Comparison of ENCODE assay signal across 37 cellular contexts in the genomic region with DNA sequence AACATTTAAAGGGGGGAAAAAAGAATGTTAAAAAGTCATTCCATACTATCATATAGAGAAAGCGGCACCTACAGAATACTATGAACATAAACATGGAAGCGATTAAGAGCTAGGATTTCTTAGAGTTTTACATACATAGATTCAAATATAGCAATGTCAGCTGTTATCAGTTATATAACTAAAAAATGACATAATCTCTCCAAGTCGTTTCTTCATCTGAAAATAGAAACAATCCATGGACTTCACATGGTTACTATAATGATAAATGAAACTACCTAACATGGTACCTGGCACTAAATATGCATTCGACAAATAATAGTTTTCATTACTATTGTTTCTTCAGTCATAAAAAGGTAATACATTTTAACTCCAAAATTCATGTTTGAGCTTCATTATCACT. TPM values are rescaled to one million over a fixed set of nuclear protein-coding genes. Genes with fewer than 3 reads are reported as not detected.
DNase-seq lines count a peak whose midpoint lies in the region; ATAC-seq, FAIRE-seq and TF ChIP-seq lines count a peak whose summit lies in the region.
"Had no signal": no experiment of that assay in that cellular context is flagged by ENCODE, and none has a peak within 500 bp of the region (broad histone marks: within the 10 kb centered on the region; RNA-seq: fewer than 3 reads in every experiment).

No MANE protein-coding gene starts in this region.

- H2BK120ac ChIP-seq in mesenchymal stem cell (ENCODE audit: low read depth, low read length) = no peak overlapping the region

- H3K79me2 ChIP-seq in K562 (ENCODE audit: control insufficient read depth, insufficient read depth, low read length) = peaks cover 81% of the 10 kb centered on the region

- H3K9ac ChIP-seq in K562 (ENCODE audit: insufficient read depth in 1 of 2, low read depth in 2 of 2, low read length in 2 of 2) (0 out of 4 replicates have a peak overlapping the region, but pooled peaks of 1 of the 2 experiments have one; percentile 18), mesenchymal stem cell (ENCODE audit: low read length) (peak overlapping the region; percentile 55)

- H3K27me3 Mint-ChIP-seq in natural killer cell (ENCODE audit: low read depth in 2 of 2) = no peaks in the 10 kb centered on the region
- H3K27me3 Mint-ChIP-seq in natural killer cell treated with Interleukin-12 subunit alpha and Interleukin-12 subunit beta and Interleukin-15 and Interleukin-18, amount 100 ng/mL, for 72 hours = no peaks in the 10 kb centered on the region
- H3K27me3 Mint-ChIP-seq in activated naive CD4-positive, alpha-beta T cell treated with anti-CD3 and anti-CD28 coated beads, Interleukin-2, amount 10 ng/mL, durations not matched to agents 7 days and 5 days = peaks cover 4% of the 10 kb centered on the region
- H3K27me3 Mint-ChIP-seq: B cell; CD8-positive, alpha-beta memory T cell; stimulated activated naive CD8-positive, alpha-beta T cell treated with anti-CD3 and anti-CD28 coated beads, Interleukin-15, Interleukin-2, amounts not matched to agents 100 ng/mL and 50 ng/mL, for 24 hours had no signal

- no peak overlapping the region for H2BK15ac ChIP-seq in mesenchymal stem cell (ENCODE audit: low read depth, poor library complexity, severe bottlenecking)

- WGBS in K562 (ENCODE audit: insufficient coverage, low coverage, missing lambda C conversion rate) = 71% methylated on average over 4 of the region's 4 CpGs
- 93% methylated on average over 2 of the region's 4 CpGs for WGBS in mesenchymal stem cell

- ATAC-seq in natural killer cell (no peak), K562 (no peak)
- no peak for ATAC-seq in natural killer cell treated with Interleukin-12 subunit alpha and Interleukin-12 subunit beta and Interleukin-15 and Interleukin-18, amount 100 ng/mL, for 72 hours
- ATAC-seq: gastroesophageal sphincter, lower lobe of right lung, pancreas, WTC11 had no signal

- no peak overlapping the region for H3K14ac ChIP-seq in mesenchymal stem cell (ENCODE audit: low read length in 2 of 2)

- H3K36me3 Mint-ChIP-seq in natural killer cell = no peaks in the 10 kb centered on the region
- no peaks in the 10 kb centered on the region for H3K36me3 Mint-ChIP-seq in natural killer cell treated with Interleukin-12 subunit alpha and Interleukin-12 subunit beta and Interleukin-15 and Interleukin-18, amount 100 ng/mL, for 72 hours
- peaks cover 26% of the 10 kb centered on the region for H3K36me3 Mint-ChIP-seq in activated naive CD4-positive, alpha-beta T cell treated with anti-CD3 and anti-CD28 coated beads, Interleukin-2, amount 10 ng/mL, durations not matched to agents 7 days and 5 days

- H3K4me1 ChIP-seq in K562 (replicated peaks in 1 of 2; ENCODE audit: control insufficient read depth in 2 of 2, insufficient read depth in 2 of 2, low read length in 2 of 2) = peaks cover 12 to 13% of the 10 kb centered on the region in 2 experiments; a peak in 4 of 5 replicates
- peaks cover 9% of the 10 kb centered on the region for H3K4me1 ChIP-seq in mesenchymal stem cell (ENCODE audit: control insufficient read depth, insufficient read depth, low read depth, low read length)

- H4K91ac ChIP-seq in mesenchymal stem cell (ENCODE audit: low read length) = no peak overlapping the region

- no peak overlapping the region for H2AFZ ChIP-seq in K562 (ENCODE audit: low read depth, low read length)
- H2AFZ ChIP-seq in mesenchymal stem cell (ENCODE audit: low read depth, low read length) = no peak overlapping the region

- no peak overlapping the region for H3K4me3 Mint-ChIP-seq in natural killer cell
- no peak overlapping the region for H3K4me3 Mint-ChIP-seq in natural killer cell treated with Interleukin-12 subunit alpha and Interleukin-12 subunit beta and Interleukin-15 and Interleukin-18, amount 100 ng/mL, for 72 hours
- no peak overlapping the region for H3K4me3 Mint-ChIP-seq in activated naive CD4-positive, alpha-beta T cell treated with anti-CD3 and anti-CD28 coated beads, Interleukin-2, amount 10 ng/mL, durations not matched to agents 7 days and 5 days
- H3K4me3 Mint-ChIP-seq: B cell; stimulated activated naive CD8-positive, alpha-beta T cell treated with anti-CD3 and anti-CD28 coated beads, Interleukin-15, Interleukin-2, amounts not matched to agents 100 ng/mL and 50 ng/mL, for 24 hours; WTC11 had no signal

- no peak for TF ChIP-seq EP300 in K562 (IDR thresholded peaks at IDR 0.05; ENCODE audit: low read length)

- H4K20me1 ChIP-seq in K562 (replicated peaks; ENCODE audit: control insufficient read depth, insufficient read depth, low read length) = no peaks in the 10 kb centered on the region

- H3K4ac ChIP-seq in mesenchymal stem cell (ENCODE audit: low read depth in 1 of 2, low read length in 2 of 2) = no peak overlapping the region

- H3K4me1 Mint-ChIP-seq in natural killer cell = peaks cover 50 to 60% of the 10 kb centered on the region in 2 donors
- H3K4me1 Mint-ChIP-seq in natural killer cell treated with Interleukin-12 subunit alpha and Interleukin-12 subunit beta and Interleukin-15 and Interleukin-18, amount 100 ng/mL, for 72 hours (ENCODE audit: low read depth in 2 of 2) = peaks cover 34 to 48% of the 10 kb centered on the region in 2 donors
- H3K4me1 Mint-ChIP-seq in activated naive CD4-positive, alpha-beta T cell treated with anti-CD3 and anti-CD28 coated beads, Interleukin-2, amount 10 ng/mL, durations not matched to agents 7 days and 5 days = peaks cover 48% of the 10 kb centered on the region

- H3K9me1 ChIP-seq in K562 (ENCODE audit: control insufficient read depth, insufficient read depth, low read length) = no peaks in the 10 kb centered on the region

- H4K8ac ChIP-seq in mesenchymal stem cell (ENCODE audit: low read length) = no peak overlapping the region

- H3K4me2 ChIP-seq in K562 (ENCODE audit: insufficient read depth, low read length) = peak overlapping the region; percentile 39; the same call in 1 of the 2 replicates
- H3K4me2 ChIP-seq in mesenchymal stem cell (ENCODE audit: low read length, poor library complexity, severe bottlenecking) = no peak overlapping the region

- peaks cover 21% of the 10 kb centered on the region for H3K36me3 ChIP-seq in K562 (ENCODE audit: control insufficient read depth, insufficient read depth, low read length)
- peaks cover 2 to 32% of the 10 kb centered on the region in 2 experiments for H3K36me3 ChIP-seq in mesenchymal stem cell (ENCODE audit: control insufficient read depth in 1 of 2, insufficient read depth in 2 of 2, low read depth in 1 of 2, low read length in 2 of 2)
- H3K36me3 ChIP-seq: pancreas, thyroid gland had no signal

- no peak overlapping the region for H2BK12ac ChIP-seq in mesenchymal stem cell (ENCODE audit: low read length in 2 of 2)

- H3K9me3 ChIP-seq in K562 (replicated peaks; ENCODE audit: control insufficient read depth, insufficient read depth, low read depth, low read length) (no peaks in the 10 kb centered on the region), mesenchymal stem cell (ENCODE audit: control insufficient read depth, low read length) (no peaks in the 10 kb centered on the region)
- H3K9me3 ChIP-seq: gastroesophageal sphincter, lower lobe of right lung, pancreas, thyroid gland, vagina had no signal

- BruUV-seq in K562 (replicated peaks; lab: Mats Ljungman, UMichigan) = no TSS peak

- H2BK5ac ChIP-seq in mesenchymal stem cell (ENCODE audit: low read depth, low read length, poor library complexity, severe bottlenecking) = no peak overlapping the region

- DNase-seq in natural killer cell (no peak), K562 (ENCODE audit: extremely low read depth in 1 of 4, low spot score in 3 of 4) (no peak), mesenchymal stem cell (no peak), NCI-H1417 (lab: John Stamatoyannopoulos, UW) (no peak), HCEC 1CT (no peak), activated gamma-delta T cell treated with Interleukin-2 at 50 U/mL for 16 hours (no peak)
- no peak for DNase-seq in natural killer cell treated with Interleukin-12 subunit alpha and Interleukin-12 subunit beta and Interleukin-15 and Interleukin-18, amount 100 ng/mL, for 72 hours (ENCODE audit: low spot score)
- no peak for DNase-seq in activated naive CD4-positive, alpha-beta T cell treated with anti-CD3 and anti-CD28 coated beads, Interleukin-2, amount 10 ng/mL, durations not matched to agents 7 days and 5 days
- DNase-seq: ACHN; activated CD4-positive, alpha-beta T cell treated with anti-CD3 and anti-CD28 coated beads, Interleukin-2, amount 50 U/mL, for 1 hour; activated effector memory CD4-positive, alpha-beta T cell treated with anti-CD3 and anti-CD28 coated beads, Interleukin-2, amount 50 U/mL, for 16 hours; activated T-cell treated with anti-CD3 and anti-CD28 coated beads, Interleukin-2, amount 50 U/mL, for 1 hour; CD8-positive, alpha-beta memory T cell; central memory CD4-positive, alpha-beta T cell; DMS 273 treated with DMSO at 0.1 percent for 48 hours; hippocampal formation; KBM-7; lower lobe of right lung; NCI-H1417 treated with DMSO at 0.1 percent for 48 hours; NCI-H2081 treated with DMSO at 0.1 percent for 48 hours; NCI-H345; NCI-H748 treated with DMSO at 0.1 percent for 48 hours; pancreas; retina; SHP77 treated with DMSO at 0.1 percent for 48 hours; stimulated activated CD4-positive, alpha-beta T cell treated with anti-CD3 and anti-CD28 coated beads, Interleukin-2, amount 100 ng/mL, for 24 hours; stimulated activated CD8-positive, alpha-beta memory T cell treated with anti-CD3 and anti-CD28 coated beads, Interleukin-4, amount 100 ng/mL, for 48 hours; thyroid gland had no signal

- intact Hi-C loops in natural killer cell (cut with micrococcal nuclease) (no loop called here), K562 (cut with micrococcal nuclease) (no loop called here)

- no peak for FAIRE-seq in K562 (lab: Jason Lieb, UNC)
- FAIRE-seq: endometrium, GM12891, H1, pancreas, RCC 7860 had no signal

- H3K79me1 ChIP-seq in mesenchymal stem cell (replicated peaks; ENCODE audit: low read length, poor library complexity, severe bottlenecking) = no peaks in the 10 kb centered on the region

- H3K18ac ChIP-seq in mesenchymal stem cell (ENCODE audit: low read depth in 1 of 2, low read length in 2 of 2) = no peak overlapping the region

- TF ChIP-seq RAD21 in K562 (CRISPR knock-in tag; conservative IDR thresholded peaks at IDR 0.05 in 1 of 2, IDR thresholded peaks at IDR 0.05 in 1 of 2) = no peak

- no peak overlapping the region for H2AK5ac ChIP-seq in mesenchymal stem cell (ENCODE audit: low read length, severe bottlenecking)

- TF ChIP-seq CTCF in natural killer cell (IDR thresholded peaks at IDR 0.05) = no peak
- no peak for TF ChIP-seq CTCF in K562 (IDR thresholded peaks at IDR 0.05 in 2 of 3, conservative IDR thresholded peaks at IDR 0.05 in 1 of 3; ENCODE audit: insufficient read depth in 2 of 3, low read depth in 1 of 3, low read length in 3 of 3)

- TF ChIP-seq POLR2A in K562 (conservative IDR thresholded peaks at IDR 0.05) = no peak

- in situ Hi-C loops in K562 (cut with MboI) = loop anchor here (25.0 kb wide), 1 partner anchor 943 kb away; the partner anchor contains the start of genes PGM3 and RWDD2A

- H3K27me3 ChIP-seq in K562 (ENCODE audit: control insufficient read depth in 2 of 2, insufficient read depth in 2 of 2, low read length in 2 of 2) (no peaks in the 10 kb centered on the region), mesenchymal stem cell (ENCODE audit: control insufficient read depth in 1 of 2, insufficient read depth in 1 of 2, low read length in 2 of 2) (no peaks in the 10 kb centered on the region)
- H3K27me3 ChIP-seq: gastroesophageal sphincter, pancreas, thyroid gland, vagina had no signal

- H3K27ac ChIP-seq in K562 (ENCODE audit: extremely low read depth, low read depth, low read length) (no peak overlapping the region), mesenchymal stem cell (ENCODE audit: low read length, poor library complexity, severe bottlenecking) (no peak overlapping the region)
- H3K27ac ChIP-seq: lower lobe of right lung, pancreas, thyroid gland, vagina had no signal

- H3K4me3 ChIP-seq in K562 (no peak overlapping the region), mesenchymal stem cell (ENCODE audit: insufficient read depth in 1 of 2, low read depth in 1 of 2, low read length in 2 of 2) (peak overlapping the region in 1 of 2 experiments; percentile 92)
- H3K4me3 ChIP-seq: gastroesophageal sphincter, lower lobe of right lung, pancreas, thyroid gland, vagina had no signal

- no peak overlapping the region for H3K23ac ChIP-seq in mesenchymal stem cell (ENCODE audit: low read length in 2 of 2)

- H3K9me3 Mint-ChIP-seq in natural killer cell = no peaks in the 10 kb centered on the region
- H3K9me3 Mint-ChIP-seq in natural killer cell treated with Interleukin-12 subunit alpha and Interleukin-12 subunit beta and Interleukin-15 and Interleukin-18, amount 100 ng/mL, for 72 hours = no peaks in the 10 kb centered on the region
- H3K9me3 Mint-ChIP-seq in activated naive CD4-positive, alpha-beta T cell treated with anti-CD3 and anti-CD28 coated beads, Interleukin-2, amount 10 ng/mL, durations not matched to agents 7 days and 5 days = no peaks in the 10 kb centered on the region
- H3K9me3 Mint-ChIP-seq: CD8-positive, alpha-beta memory T cell; stimulated activated naive CD8-positive, alpha-beta T cell treated with anti-CD3 and anti-CD28 coated beads, Interleukin-15, Interleukin-2, amounts not matched to agents 100 ng/mL and 50 ng/mL, for 24 hours had no signal

- peak overlapping the region; percentile 4 to 33 for H3K27ac Mint-ChIP-seq in natural killer cell
- H3K27ac Mint-ChIP-seq in natural killer cell treated with Interleukin-12 subunit alpha and Interleukin-12 subunit beta and Interleukin-15 and Interleukin-18, amount 100 ng/mL, for 72 hours = no peak overlapping the region
- no peak overlapping the region for H3K27ac Mint-ChIP-seq in activated naive CD4-positive, alpha-beta T cell treated with anti-CD3 and anti-CD28 coated beads, Interleukin-2, amount 10 ng/mL, durations not matched to agents 7 days and 5 days
- H3K27ac Mint-ChIP-seq: B cell had no signal

- POLR2A ChIA-PET in K562 (lab: Yijun Ruan, JAX) = no interaction called here

- CTCF ChIA-PET in K562 (lab: Yijun Ruan, JAX; ENCODE audit: low intra/inter-chr PET ratio) = no interaction called here
- CTCF ChIA-PET in activated naive CD4-positive, alpha-beta T cell treated with anti-CD3 and anti-CD28 coated beads, Interleukin-2, amount 10 ng/mL, durations not matched to agents 7 days and 5 days (lab: Charles Lee) = no interaction called here

RNA-seq across cellular contexts. Expression of gene IBTK, which starts 3.7 kb away (rescaled TPM):
- total RNA-seq in natural killer cell (10 to 100 TPM; 18.3 to 23.5 (median 22.2) TPM), K562 (2014; rRNA removed) (15.8 and 17.3 TPM in 2 replicates), K562 (2014; rRNA removed; fragmentation: Illumina TruSeq; extraction: Trizol) (33.9 and 40.4 TPM in 2 replicates), K562 (2015; rRNA removed; fragmentation: Illumina TruSeq; extraction: Trizol) (31.6 and 36.4 TPM in 2 replicates), K562 (2021) (22.2 and 22.9 TPM in 2 replicates)
- 10 to 100 TPM; 34.3 to 37.1 TPM for total RNA-seq in natural killer cell treated with Interleukin-12 subunit alpha and Interleukin-12 subunit beta and Interleukin-15 and Interleukin-18, amount 100 ng/mL, for 72 hours
- 28.6 and 102 TPM in 2 replicates for total RNA-seq in K562 (2011; cell fraction: chromatin; rRNA removed; ENCODE audit: low replicate concordance)
- 13.7 and 19.1 TPM in 2 replicates for total RNA-seq in K562 (2011; cell fraction: nucleolus; rRNA removed)
- total RNA-seq in K562 (2011; cell fraction: nucleoplasm; rRNA removed) = 31.2 and 36.9 TPM in 2 replicates
- polyA plus RNA-seq in K562 (2011; rRNA removed) (18.3 and 25.6 TPM in 2 replicates), K562 (2014; fragmentation: Illumina TruSeq; extraction: Trizol) (19.8 and 21.8 TPM in 2 replicates), K562 (2014; fragmentation: Nextera tagmentation; extraction: Ambion mirVana) (10 to 100 TPM; 13.2 to 16.9 TPM), K562 (2014; rRNA removed) (13.3 and 15.9 TPM in 2 replicates)
- polyA plus RNA-seq in K562 (2011; cell fraction: cytosol; rRNA removed) = 3.0 and 5.8 TPM in 2 replicates
- polyA plus RNA-seq in K562 (2011; cell fraction: nucleus; rRNA removed) = 13.8 and 17.4 TPM in 2 replicates
- 12.8 and 14.0 TPM in 2 replicates for polyA plus RNA-seq in K562 (2012)
- polyA minus RNA-seq in K562 (2011; rRNA and poly(A)+ RNA removed) = 67.7 and 72.7 TPM in 2 replicates
- polyA minus RNA-seq in K562 (2011; cell fraction: cytosol; rRNA and poly(A)+ RNA removed) = 17.6 and 20.9 TPM in 2 replicates
- 30.8 and 51.0 TPM in 2 replicates for polyA minus RNA-seq in K562 (2011; cell fraction: nucleus; rRNA and poly(A)+ RNA removed)
- polyA plus RNA-seq in mesenchymal stem cell (2013, experiment 1 of 2) = 19.3 TPM
- polyA plus RNA-seq in mesenchymal stem cell (2013, experiment 2 of 2) = 20.0 TPM

Comparison
In these comparisons a context has a peak if more than half of its experiments do, and no peak if none do; other contexts are left out.
1. H3K27ac Mint-ChIP-seq: peak in natural killer cell (2 of 2); none in natural killer cell treated with Interleukin-12 subunit alpha and Interleukin-12 subunit beta and Interleukin-15 and Interleukin-18, amount 100 ng/mL, for 72 hours (0 of 2) and activated naive CD4-positive, alpha-beta T cell treated with anti-CD3 and anti-CD28 coated beads, Interleukin-2, amount 10 ng/mL, durations not matched to agents 7 days and 5 days (single experiment).